In genomic region chr9:20552874-20553624, GRCh38 we compare ENCODE assay signal across 9 cellular contexts.
DNase-seq lines count a peak whose midpoint lies in the region; ATAC-seq and TF ChIP-seq lines count a peak whose summit lies in the region.
"Had no signal": no experiment of that assay in that cellular context is flagged by ENCODE, and none has a peak within 500 bp of the region (broad histone marks: within the 10 kb centered on the region; RNA-seq: fewer than 3 reads in every experiment).

No MANE protein-coding gene starts in this region.

- CTCF ChIA-PET in activated CD4-positive, alpha-beta T cell treated with anti-CD3 and anti-CD28 coated beads for 36 hours (lab: Charles Lee): interaction anchor here (0.6 to 1.9 kb wide), 6 partner anchors 17 to 558 kb away, joined by 3 to 9 read pairs (median 3); no protein-coding TSS in a partner anchor

- TF ChIP-seq CTCF in colonic mucosa (IDR thresholded peaks at IDR 0.05): no peak

- no peaks in the 10 kb centered on the region for H3K27me3 Mint-ChIP-seq in activated CD4-positive, alpha-beta T cell treated with anti-CD3 and anti-CD28 coated beads for 36 hours

- intact Hi-C loops in activated CD4-positive, alpha-beta T cell treated with anti-CD3 and anti-CD28 coated beads for 36 hours (cut with DNase I, micrococcal nuclease): loop anchor here (2.0 to 10.0 kb wide), 5 partner anchors 46 to 628 kb away; partner anchors contain the start of gene MLLT3 (in 1 of the 2)
- intact Hi-C loops in colonic mucosa (cut with DNase I): no loop called here

- peaks cover 11% of the 10 kb centered on the region for H3K4me1 ChIP-seq in colonic mucosa

- H3K9ac ChIP-seq in colonic mucosa (ENCODE audit: low read depth in 2 of 2, low read length in 2 of 2): peak overlapping the region in 1 of 2 donors; percentile 43

- H3K27ac Mint-ChIP-seq in activated CD4-positive, alpha-beta T cell treated with anti-CD3 and anti-CD28 coated beads for 36 hours: peak overlapping the region; percentile 28
- H3K27ac Mint-ChIP-seq in stimulated activated effector memory CD8-positive, alpha-beta T cell treated with anti-CD3 and anti-CD28 coated beads, Interleukin-12 subunit alpha, Interleukin-12 subunit beta, amount 100 ng/mL, for 72 hours: peak overlapping the region; percentile 64

- no peak overlapping the region for H3K4me3 Mint-ChIP-seq in activated CD4-positive, alpha-beta T cell treated with anti-CD3 and anti-CD28 coated beads for 36 hours
- peak overlapping the region; percentile 41 for H3K4me3 Mint-ChIP-seq in stimulated activated effector memory CD8-positive, alpha-beta T cell treated with anti-CD3 and anti-CD28 coated beads, Interleukin-12 subunit alpha, Interleukin-12 subunit beta, amount 100 ng/mL, for 72 hours

- H3K9me3 Mint-ChIP-seq in activated CD4-positive, alpha-beta T cell treated with anti-CD3 and anti-CD28 coated beads for 36 hours (ENCODE audit: low read depth): no peaks in the 10 kb centered on the region
- H3K9me3 Mint-ChIP-seq in stimulated activated effector memory CD8-positive, alpha-beta T cell treated with anti-CD3 and anti-CD28 coated beads, Interleukin-12 subunit alpha, Interleukin-12 subunit beta, amount 100 ng/mL, for 72 hours: no peaks in the 10 kb centered on the region

- POLR2A ChIA-PET in activated CD4-positive, alpha-beta T cell treated with anti-CD3 and anti-CD28 coated beads for 36 hours (lab: Charles Lee): no interaction called here

- no peak for DNase-seq in activated CD4-positive, alpha-beta T cell treated with anti-CD3 and anti-CD28 coated beads for 36 hours
- DNase-seq in activated CD4-positive, alpha-beta T cell treated with anti-CD3 and anti-CD28 coated beads, Interleukin-2, amount 50 U/mL, for 48 hours: no peak
- DNase-seq in KBM-7 (peak; percentile 19), colonic mucosa (no peak), 8988T (no peak)
- DNase-seq in stimulated activated effector memory CD8-positive, alpha-beta T cell treated with anti-CD3 and anti-CD28 coated beads, Interleukin-12 subunit alpha, Interleukin-12 subunit beta, amount 100 ng/mL, for 72 hours (ENCODE audit: low spot score in 2 of 2): no peak
- no peak for DNase-seq in activated CD4-positive, CD25-positive, alpha-beta regulatory T cell (lab: John Stamatoyannopoulos, UW)
- DNase-seq: ovary had no signal

- peaks cover 4% of the 10 kb centered on the region for H3K36me3 Mint-ChIP-seq in activated CD4-positive, alpha-beta T cell treated with anti-CD3 and anti-CD28 coated beads for 36 hours (ENCODE audit: low read depth)
- no peaks in the 10 kb centered on the region for H3K36me3 Mint-ChIP-seq in stimulated activated effector memory CD8-positive, alpha-beta T cell treated with anti-CD3 and anti-CD28 coated beads, Interleukin-12 subunit alpha, Interleukin-12 subunit beta, amount 100 ng/mL, for 72 hours

- no peak overlapping the region for H3K4me3 ChIP-seq in colonic mucosa
- H3K4me3 ChIP-seq: ovary had no signal

- ATAC-seq in activated CD4-positive, alpha-beta T cell treated with anti-CD3 and anti-CD28 coated beads for 36 hours: peak; percentile 37
- ATAC-seq in stimulated activated effector memory CD8-positive, alpha-beta T cell treated with anti-CD3 and anti-CD28 coated beads, Interleukin-12 subunit alpha, Interleukin-12 subunit beta, amount 100 ng/mL, for 72 hours: peak; percentile 72
- no peak for ATAC-seq in GM21737 (IDR thresholded peaks at IDR 0.05; ENCODE audit: unreplicated experiment)

- H3K27ac ChIP-seq in colonic mucosa: peak overlapping the region; percentile 80
- H3K27ac ChIP-seq: ovary had no signal

- peaks cover 68% of the 10 kb centered on the region for H3K4me1 Mint-ChIP-seq in activated CD4-positive, alpha-beta T cell treated with anti-CD3 and anti-CD28 coated beads for 36 hours
- peaks cover 67% of the 10 kb centered on the region for H3K4me1 Mint-ChIP-seq in stimulated activated effector memory CD8-positive, alpha-beta T cell treated with anti-CD3 and anti-CD28 coated beads, Interleukin-12 subunit alpha, Interleukin-12 subunit beta, amount 100 ng/mL, for 72 hours

- no peaks in the 10 kb centered on the region for H3K27me3 ChIP-seq in colonic mucosa
- H3K27me3 ChIP-seq: ovary had no signal

- no peaks in the 10 kb centered on the region for H3K9me3 ChIP-seq in colonic mucosa
- H3K9me3 ChIP-seq: ovary had no signal

- no peaks in the 10 kb centered on the region for H3K36me3 ChIP-seq in colonic mucosa
- H3K36me3 ChIP-seq: ovary had no signal

- in situ Hi-C loops in KBM-7 (cut with MboI; ENCODE audit: low pct_unique_long_range_greater_than_20kb, low sequenced_read_pairs): no loop called here
